ENCODE assay signal across 23 cellular contexts in the genomic region with DNA sequence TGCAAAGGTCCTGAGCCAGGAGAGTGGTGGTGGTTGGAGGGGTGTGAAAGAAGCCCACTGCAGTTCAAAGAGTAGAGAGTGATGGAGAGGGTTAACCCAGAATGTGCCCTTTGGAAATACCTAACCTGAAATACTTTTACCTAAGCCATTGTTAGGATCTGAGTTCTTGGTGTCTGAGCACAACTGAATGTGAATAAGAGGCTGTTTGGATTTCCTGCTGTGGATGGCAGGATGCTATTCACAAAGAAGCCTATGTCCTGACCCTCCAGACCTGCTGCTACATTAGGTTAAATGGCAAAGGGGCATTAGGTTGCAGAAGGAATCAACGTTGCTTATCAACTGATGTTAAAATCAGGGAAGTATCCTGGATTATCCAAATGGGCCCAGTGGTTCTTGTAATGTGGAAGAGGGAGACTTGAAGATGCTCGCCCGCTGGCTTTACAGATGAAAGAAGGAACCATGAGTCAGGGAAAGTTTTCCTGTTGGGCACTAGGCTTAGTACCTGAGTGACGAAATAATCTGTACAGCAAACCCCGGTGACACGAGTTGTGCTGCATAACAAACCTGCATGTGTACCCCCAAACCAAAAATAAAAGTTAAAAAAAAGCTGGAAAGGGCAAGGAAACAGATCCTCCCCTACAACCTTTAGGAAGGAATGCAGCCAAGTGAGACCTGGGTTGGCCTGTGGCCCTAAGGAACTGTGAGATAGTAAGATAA. TPM values are rescaled to one million over a fixed set of nuclear protein-coding genes. Genes with fewer than 3 reads are reported as not detected.
DNase-seq lines count a peak whose midpoint lies in the region; ATAC-seq and TF ChIP-seq lines count a peak whose summit lies in the region.
"Had no signal": no experiment of that assay in that cellular context is flagged by ENCODE, and none has a peak within 500 bp of the region (broad histone marks: within the 10 kb centered on the region; RNA-seq: fewer than 3 reads in every experiment).

No MANE protein-coding gene starts in this region.

- TF ChIP-seq CTCF in CD4-positive, alpha-beta T cell (IDR thresholded peaks at IDR 0.05): no peak
- no peak for TF ChIP-seq CTCF in Calu3 (IDR thresholded peaks at IDR 0.05; ENCODE audit: unreplicated experiment)
- no peak for TF ChIP-seq CTCF in WTC11 (IDR thresholded peaks at IDR 0.05)

- peak overlapping the region; percentile 22 for H3K27ac ChIP-seq in CD4-positive, alpha-beta T cell (ENCODE audit: low read depth, low read length)
- peak overlapping the region; percentile 51 for H3K27ac ChIP-seq in iPS-20b (ENCODE audit: low read length)
- H3K27ac ChIP-seq: spleen had no signal

- no peak for ATAC-seq in CD4-positive, alpha-beta T cell (ENCODE audit: poor library complexity)
- ATAC-seq in WTC11 (peak; percentile 76), GM21360 (IDR thresholded peaks at IDR 0.05; ENCODE audit: unreplicated experiment) (no peak)

- peak overlapping the region; percentile 19; the same call in 1 of the 2 replicates for H3K4me3 ChIP-seq in iPS-20b (ENCODE audit: low read length)
- H3K4me3 ChIP-seq: heart right ventricle, lung, spleen had no signal

- no peak overlapping the region for H3K4me3 Mint-ChIP-seq in CD4-positive, alpha-beta T cell
- H3K4me3 Mint-ChIP-seq in Calu3 (ENCODE audit: low read depth, unreplicated experiment) (no peak overlapping the region), WTC11 (no peak overlapping the region)
- H3K4me3 Mint-ChIP-seq: stimulated activated naive CD8-positive, alpha-beta T cell treated with anti-CD3 and anti-CD28 coated beads, Interleukin-15, Interleukin-2, amounts not matched to agents 100 ng/mL and 50 ng/mL, for 24 hours; type B pancreatic cell had no signal

- H3K4me1 Mint-ChIP-seq in CD4-positive, alpha-beta T cell (ENCODE audit: low read depth): peaks cover 86% of the 10 kb centered on the region
- H3K4me1 Mint-ChIP-seq in Calu3 (ENCODE audit: low read depth, unreplicated experiment) (peaks cover 87% of the 10 kb centered on the region), WTC11 (peaks cover 77% of the 10 kb centered on the region)

- intact Hi-C loops in CD4-positive, alpha-beta T cell (cut with DNase I, micrococcal nuclease): no loop called here
- intact Hi-C loops in Calu3 (cut with micrococcal nuclease; ENCODE audit: unreplicated experiment): no loop called here

- no peaks in the 10 kb centered on the region for H3K9me3 Mint-ChIP-seq in CD4-positive, alpha-beta T cell
- H3K9me3 Mint-ChIP-seq in Calu3 (ENCODE audit: low read depth, unreplicated experiment) (no peaks in the 10 kb centered on the region), WTC11 (no peaks in the 10 kb centered on the region)
- H3K9me3 Mint-ChIP-seq: stimulated activated naive CD8-positive, alpha-beta T cell treated with anti-CD3 and anti-CD28 coated beads, Interleukin-15, Interleukin-2, amounts not matched to agents 100 ng/mL and 50 ng/mL, for 24 hours; type B pancreatic cell had no signal

- CTCF ChIA-PET in CD4-positive, alpha-beta T cell (lab: Charles Lee): interaction anchor here (1.2 to 9.2 kb wide), 2 partner anchors 9 to 11 kb away, joined by 3 to 187 read pairs; no protein-coding TSS in a partner anchor
- CTCF ChIA-PET in Calu3 (lab: Charles Lee): interaction anchor here (1.9 to 2.5 kb wide), 2 partner anchors 13 to 25 kb away, joined by 10 to 27 read pairs; no protein-coding TSS in a partner anchor
- CTCF ChIA-PET in WTC11 (lab: Charles Lee): interaction anchor here (0.7 to 1.3 kb wide), 3 partner anchors 10 to 282 kb away, joined by 3 to 6 read pairs (median 4); no protein-coding TSS in a partner anchor

- no peaks in the 10 kb centered on the region for H3K9me3 ChIP-seq in CD4-positive, alpha-beta T cell (ENCODE audit: control insufficient read depth, low read length)
- no peaks in the 10 kb centered on the region for H3K9me3 ChIP-seq in iPS-20b (ENCODE audit: insufficient read depth, low read depth, low read length)
- H3K9me3 ChIP-seq: Caco-2, heart right ventricle, spleen had no signal

- no peak for DNase-seq in CD4-positive, alpha-beta T cell
- no peak for DNase-seq in Calu3
- no peak for DNase-seq in WTC11 (ENCODE audit: low spot score)
- no peak for DNase-seq in A172 (ENCODE audit: low spot score)
- no peak for DNase-seq in hippocampal formation (lab: John Stamatoyannopoulos, UW)
- no peak for DNase-seq in NCI-H524 treated with DMSO at 0.1 percent for 48 hours (lab: John Stamatoyannopoulos, UW)
- DNase-seq: activated CD4-positive, alpha-beta T cell treated with anti-CD3 and anti-CD28 coated beads for 4 hours; activated effector memory CD4-positive, alpha-beta T cell treated with anti-CD3 and anti-CD28 coated beads, Interleukin-2, amount 50 U/mL, for 16 hours; AML-193; Caco-2; cortex of kidney; EL; heart right ventricle; Karpas-422; nucleus accumbens; SIG-M5; spleen; stimulated activated CD4-positive, alpha-beta T cell treated with anti-CD3 and anti-CD28 coated beads, Interleukin-4, amount 100 ng/mL, for 24 hours had no signal

- H3K36me3 ChIP-seq in iPS-20b (ENCODE audit: insufficient read depth, low read depth, low read length): peaks cover 11% of the 10 kb centered on the region; the same call in 1 of the 2 replicates
- H3K36me3 ChIP-seq: spleen had no signal

- no TSS peak for BruUV-seq in Calu3 (replicated peaks; lab: Mats Ljungman, UMichigan)

- H3K27me3 Mint-ChIP-seq in CD4-positive, alpha-beta T cell: no peaks in the 10 kb centered on the region
- no peaks in the 10 kb centered on the region for H3K27me3 Mint-ChIP-seq in Calu3 (ENCODE audit: unreplicated experiment)
- H3K27me3 Mint-ChIP-seq in WTC11 (ENCODE audit: low read depth): no peaks in the 10 kb centered on the region
- H3K27me3 Mint-ChIP-seq: stimulated activated naive CD8-positive, alpha-beta T cell treated with anti-CD3 and anti-CD28 coated beads, Interleukin-15, Interleukin-2, amounts not matched to agents 100 ng/mL and 50 ng/mL, for 24 hours had no signal

- H3K27me3 ChIP-seq in CD4-positive, alpha-beta T cell (ENCODE audit: control insufficient read depth, insufficient read depth, low read length): no peaks in the 10 kb centered on the region
- no peaks in the 10 kb centered on the region for H3K27me3 ChIP-seq in iPS-20b (ENCODE audit: insufficient read depth, low read length)
- H3K27me3 ChIP-seq: heart right ventricle, spleen had no signal

- H3K27ac Mint-ChIP-seq in CD4-positive, alpha-beta T cell: peak overlapping the region; percentile 93
- peak overlapping the region; percentile 68 for H3K27ac Mint-ChIP-seq in Calu3 (ENCODE audit: unreplicated experiment)
- H3K27ac Mint-ChIP-seq in WTC11: peak overlapping the region; percentile 74
- H3K27ac Mint-ChIP-seq: type B pancreatic cell had no signal

- peaks cover 44% of the 10 kb centered on the region for H3K36me3 Mint-ChIP-seq in CD4-positive, alpha-beta T cell (ENCODE audit: low read depth)
- H3K36me3 Mint-ChIP-seq in Calu3 (ENCODE audit: insufficient read depth, unreplicated experiment): peaks cover 49% of the 10 kb centered on the region
- peaks cover 2% of the 10 kb centered on the region for H3K36me3 Mint-ChIP-seq in WTC11
- H3K36me3 Mint-ChIP-seq: type B pancreatic cell had no signal

- POLR2A ChIA-PET in CD4-positive, alpha-beta T cell (lab: Charles Lee): interaction anchor here (1.0 to 1.7 kb wide), 3 partner anchors 8 to 25 kb away, joined by 3 to 5 read pairs (median 4); no protein-coding TSS in a partner anchor
- POLR2A ChIA-PET in WTC11 (lab: Charles Lee): no interaction called here

- H3K4me1 ChIP-seq in iPS-20b (ENCODE audit: insufficient read depth, low read length): peaks cover 62% of the 10 kb centered on the region

- H3K9ac ChIP-seq in iPS-20b (ENCODE audit: low read depth, low read length): peak overlapping the region; percentile 25; the same call in 1 of the 2 replicates

TF ChIP-seq in WTC11, 78 proteins besides CTCF, POLR2A, EP300 and RAD21:
- TF ChIP-seq RELA (CRISPR knock-in tag; IDR thresholded peaks at IDR 0.05; ENCODE audit: borderline replicate concordance) (no peak), GTF2I (CRISPR knock-in tag; conservative IDR thresholded peaks at IDR 0.05) (no peak), ZNF263 (CRISPR knock-in tag; IDR thresholded peaks at IDR 0.05; ENCODE audit: low read depth) (no peak), ZNF121 (CRISPR knock-in tag; IDR thresholded peaks at IDR 0.05) (no peak), HMGA2 (CRISPR knock-in tag; IDR thresholded peaks at IDR 0.05) (no peak)

RNA-seq across cellular contexts. Expression of gene ITGA6, which starts 27.2 kb away (rescaled TPM):
- total RNA-seq in CD4-positive, alpha-beta T cell: 10 to 100 TPM; 53.5 to 58.0 TPM
- total RNA-seq in Calu3 (2022): 242 and 270 TPM in 2 replicates
- total RNA-seq in WTC11 (2021): 78.8 to 83.6 TPM (median 82.4 TPM) in 3 replicates
- 121 and 167 TPM in 2 replicates for total RNA-seq in A172 (2014; rRNA removed; shearing (Covaris generic))
